28 cellular contexts compared by ENCODE assay signal in genomic region chr3:135567223-135567622, GRCh38.
"Had no signal": no experiment of that assay in that cellular context is flagged by ENCODE, and none has a peak within 500 bp of the region (broad histone marks: within the 10 kb centered on the region; RNA-seq: fewer than 3 reads in every experiment).

No MANE protein-coding gene starts in this region.

- H3K9me3 Mint-ChIP-seq: mesothelial cell of epicardium; stimulated activated memory B cell treated with anti-CD40 and anti-IgM and Interleukin-4, amounts not matched to agents 10 μg/mL and 1 μg/mL and 100 μg/mL, for 72 hours; type B pancreatic cell had no signal

- DNase-seq: hypothalamus; immature natural killer cell; kidney; left colon; left lung; lower lobe of right lung; mammary epithelial cell; mesendoderm; naive B cell; natural killer cell; pancreas; posterior cingulate gyrus; right lobe of liver; stimulated activated CD4-positive, alpha-beta T cell treated with anti-CD3 and anti-CD28 coated beads, Interleukin-1b, Interleukin-23, amount 100 ng/mL, for 48 hours; stimulated activated CD4-positive, alpha-beta T cell treated with anti-CD3 and anti-CD28 coated beads, Interleukin-2, amount 100 ng/mL, for 48 hours; stimulated activated CD4-positive, alpha-beta T cell treated with anti-CD3 and anti-CD28 coated beads, Interleukin-4, amount 100 ng/mL, for 4 hours; stimulated activated CD8-positive, alpha-beta memory T cell treated with anti-CD3 and anti-CD28 coated beads, Interleukin-4, amount 100 ng/mL, for 48 hours; stimulated activated naive CD4-positive, alpha-beta T cell treated with Interleukin-2 at 50 U/mL for 16 hours; stimulated activated naive CD8-positive, alpha-beta T cell treated with anti-CD3 and anti-CD28 coated beads, Interleukin-15, amount 100 ng/mL, for 72 hours; substantia nigra; uterus had no signal

- H3K27me3 ChIP-seq: left lung, pancreas, right atrium auricular region, right lobe of liver, tibial nerve, uterus had no signal

- H3K9me3 ChIP-seq: left lung, lower lobe of right lung, pancreas, right atrium auricular region, right lobe of liver, tibial nerve, uterus had no signal

- H3K27ac ChIP-seq: left lung, lower lobe of right lung, pancreas, right atrium auricular region, right lobe of liver, tibial nerve, uterus had no signal

- H3K36me3 Mint-ChIP-seq: immature natural killer cell; mesothelial cell of epicardium; naive B cell; natural killer cell; stimulated activated memory B cell treated with anti-CD40 and anti-IgM and Interleukin-4, amounts not matched to agents 10 μg/mL and 1 μg/mL and 100 μg/mL, for 72 hours; type B pancreatic cell had no signal

- H3K4me3 Mint-ChIP-seq: immature natural killer cell; mesothelial cell of epicardium; naive B cell; natural killer cell; stimulated activated memory B cell treated with anti-CD40 and anti-IgM and Interleukin-4, amounts not matched to agents 10 μg/mL and 1 μg/mL and 100 μg/mL, for 72 hours; stimulated activated naive CD8-positive, alpha-beta T cell treated with anti-CD3 and anti-CD28 coated beads, Interleukin-15, amount 100 ng/mL, for 72 hours; type B pancreatic cell had no signal

- H3K4me3 ChIP-seq: left lung, lower lobe of right lung, pancreas, right atrium auricular region, right lobe of liver, smooth muscle cell, tibial nerve, uterus had no signal

- H3K27me3 Mint-ChIP-seq: naive B cell; stimulated activated memory B cell treated with anti-CD40 and anti-IgM and Interleukin-4, amounts not matched to agents 10 μg/mL and 1 μg/mL and 100 μg/mL, for 72 hours; stimulated activated naive CD8-positive, alpha-beta T cell treated with anti-CD3 and anti-CD28 coated beads, Interleukin-15, amount 100 ng/mL, for 72 hours had no signal

- H3K27ac Mint-ChIP-seq: immature natural killer cell; mesothelial cell of epicardium; naive B cell; natural killer cell; stimulated activated memory B cell treated with anti-CD40 and anti-IgM and Interleukin-4, amounts not matched to agents 10 μg/mL and 1 μg/mL and 100 μg/mL, for 72 hours; stimulated activated naive CD8-positive, alpha-beta T cell treated with anti-CD3 and anti-CD28 coated beads, Interleukin-15, amount 100 ng/mL, for 72 hours; type B pancreatic cell had no signal

- H3K36me3 ChIP-seq: left lung, lower lobe of right lung, pancreas, right atrium auricular region, right lobe of liver, tibial nerve, uterus had no signal

- FAIRE-seq: islet of Langerhans, kidney, pancreas had no signal

- H3K4me1 Mint-ChIP-seq: immature natural killer cell; mesothelial cell of epicardium; naive B cell; natural killer cell; stimulated activated memory B cell treated with anti-CD40 and anti-IgM and Interleukin-4, amounts not matched to agents 10 μg/mL and 1 μg/mL and 100 μg/mL, for 72 hours; stimulated activated naive CD8-positive, alpha-beta T cell treated with anti-CD3 and anti-CD28 coated beads, Interleukin-15, amount 100 ng/mL, for 72 hours had no signal
